Comparison of ENCODE assay signal across 20 cellular contexts in the genomic region with DNA sequence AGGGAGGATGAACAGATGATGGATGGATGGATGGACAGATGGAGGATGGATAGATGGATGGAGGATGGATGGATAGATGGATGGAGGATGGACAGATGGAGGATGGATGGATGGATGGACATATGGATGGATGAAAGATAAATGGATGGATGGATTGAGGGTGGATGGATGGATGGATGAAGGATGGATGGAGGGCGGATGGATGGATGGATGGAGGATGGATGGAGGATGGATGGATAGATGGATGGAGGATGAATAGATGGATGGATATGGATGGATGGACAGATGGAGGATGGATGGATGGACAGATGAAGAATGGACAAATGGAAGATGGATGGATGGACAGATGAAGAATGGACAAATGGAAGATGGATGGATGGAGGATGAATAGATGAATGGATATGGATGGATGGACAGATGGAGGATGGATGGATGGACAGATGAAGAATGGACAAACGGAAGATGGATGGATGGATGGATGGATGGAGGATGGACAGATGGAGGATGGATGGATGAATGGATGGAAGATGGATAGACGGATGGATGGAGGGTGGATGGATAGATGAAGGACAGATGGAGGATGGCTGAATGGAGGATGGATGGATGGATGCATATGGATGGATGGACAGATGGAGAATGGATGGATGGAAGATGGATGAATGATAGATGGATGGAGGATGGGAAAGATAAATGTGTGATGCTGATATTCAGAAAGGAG. TPM values are rescaled to one million over a fixed set of nuclear protein-coding genes. Genes with fewer than 3 reads are reported as not detected.
DNase-seq lines count a peak whose midpoint lies in the region; ATAC-seq, FAIRE-seq and TF ChIP-seq lines count a peak whose summit lies in the region.
"Had no signal": no experiment of that assay in that cellular context is flagged by ENCODE, and none has a peak within 500 bp of the region (broad histone marks: within the 10 kb centered on the region; RNA-seq: fewer than 3 reads in every experiment).

No MANE protein-coding gene starts in this region.

- H3K4me1 ChIP-seq in K562 (replicated peaks in 1 of 2; ENCODE audit: control insufficient read depth in 2 of 2, insufficient read depth in 2 of 2, low read length in 2 of 2) = peaks cover 0 to 5% of the 10 kb centered on the region in 2 experiments; a peak in 1 of 5 replicates
- H3K4me1 ChIP-seq in neuronal stem cell (ENCODE audit: control insufficient read depth in 2 of 2, insufficient read depth in 1 of 2, low read depth in 1 of 2, low read length in 2 of 2) = peaks cover 0 to 2% of the 10 kb centered on the region in 2 donors
- no peaks in the 10 kb centered on the region for H3K4me1 ChIP-seq in smooth muscle cell (ENCODE audit: low read depth)
- H3K4me1 ChIP-seq: HAP-1 had no signal

- intact Hi-C loops in K562 (cut with micrococcal nuclease) = no loop called here

- no peak for ATAC-seq in K562
- no peak for ATAC-seq in GM19328 (IDR thresholded peaks at IDR 0.05; ENCODE audit: unreplicated experiment)
- ATAC-seq: CD8-positive, alpha-beta T cell had no signal

- H3K18ac ChIP-seq in neuronal stem cell (ENCODE audit: low read length) = no peak overlapping the region

- no peak overlapping the region for H2BK15ac ChIP-seq in neuronal stem cell (ENCODE audit: low read length)

- H2BK120ac ChIP-seq in neuronal stem cell (ENCODE audit: low read depth, low read length) = no peak overlapping the region

- BruUV-seq in K562 (replicated peaks; lab: Mats Ljungman, UMichigan) = no TSS peak

- no peak for TF ChIP-seq CTCF in K562 (IDR thresholded peaks at IDR 0.05 in 2 of 3, conservative IDR thresholded peaks at IDR 0.05 in 1 of 3; ENCODE audit: insufficient read depth in 2 of 3, low read depth in 1 of 3, low read length in 3 of 3)
- no peak for TF ChIP-seq CTCF in smooth muscle cell (IDR thresholded peaks at IDR 0.05; ENCODE audit: borderline replicate concordance, insufficient read depth, poor library complexity, severe bottlenecking)

- no peak overlapping the region for H4K8ac ChIP-seq in neuronal stem cell (ENCODE audit: low read depth, low read length)

- H2BK5ac ChIP-seq in neuronal stem cell (ENCODE audit: low read length) = no peak overlapping the region

- H3K27me3 ChIP-seq in K562 (ENCODE audit: control insufficient read depth in 2 of 2, insufficient read depth in 2 of 2, low read length in 2 of 2) (peaks cover 5 to 24% of the 10 kb centered on the region in 2 experiments; a peak in 3 of 5 replicates), neuronal stem cell (ENCODE audit: control insufficient read depth in 3 of 3, insufficient read depth in 3 of 3, low read depth in 1 of 3, low read length in 3 of 3) (peaks cover 0 to 23% (median 13%) of the 10 kb centered on the region in 3 experiments), smooth muscle cell (ENCODE audit: low read depth) (no peaks in the 10 kb centered on the region)

- H3K9ac ChIP-seq in K562 (ENCODE audit: insufficient read depth in 1 of 2, low read depth in 2 of 2, low read length in 2 of 2) = no peak overlapping the region
- peak overlapping the region; percentile 55 for H3K9ac ChIP-seq in neuronal stem cell (ENCODE audit: low read depth, low read length, poor library complexity)
- H3K9ac ChIP-seq in smooth muscle cell (ENCODE audit: low read depth) = no peak overlapping the region
- H3K9ac ChIP-seq: BLaER1, KMS-11 had no signal

- TF ChIP-seq EP300 in K562 (IDR thresholded peaks at IDR 0.05; ENCODE audit: low read length) = no peak

- H2AFZ ChIP-seq in K562 (ENCODE audit: low read depth, low read length) = no peak overlapping the region
- no peak overlapping the region for H2AFZ ChIP-seq in neuronal stem cell (ENCODE audit: low read length)
- H2AFZ ChIP-seq in smooth muscle cell (ENCODE audit: low read depth) = no peak overlapping the region

- POLR2A ChIA-PET in K562 (lab: Yijun Ruan, JAX) = no interaction called here

- H4K20me1 ChIP-seq in K562 (replicated peaks; ENCODE audit: control insufficient read depth, insufficient read depth, low read length) (0 out of 2 replicates have a peak, but pooled peaks cover 4% of the 10 kb centered on the region), smooth muscle cell (ENCODE audit: low read depth) (peaks cover 30% of the 10 kb centered on the region)
- H4K20me1 ChIP-seq: BLaER1 had no signal

- peak; percentile 57 for FAIRE-seq in GM12891 (lab: Jason Lieb, UNC)
- peak; percentile 96 for FAIRE-seq in HTR-8/SVneo (lab: Jason Lieb, UNC)
- no peak for FAIRE-seq in K562 (lab: Jason Lieb, UNC)
- FAIRE-seq: A204.1 had no signal

- in situ Hi-C loops in K562 (cut with MboI) = no loop called here

- H3K9me3 ChIP-seq in K562 (replicated peaks; ENCODE audit: control insufficient read depth, insufficient read depth, low read depth, low read length) (peaks cover 8% of the 10 kb centered on the region), neuronal stem cell (replicated peaks in 1 of 2; ENCODE audit: control insufficient read depth in 2 of 2, insufficient read depth in 1 of 2, low read depth in 1 of 2, low read length in 2 of 2) (peaks cover 0 to 8% of the 10 kb centered on the region in 2 donors), smooth muscle cell (replicated peaks; ENCODE audit: low read depth) (no peaks in the 10 kb centered on the region)
- H3K9me3 ChIP-seq: HAP-1 had no signal

- H3K4me3 ChIP-seq in K562 = no peak overlapping the region
- H3K4me3 ChIP-seq in neuronal stem cell (ENCODE audit: low read length in 2 of 2) = no peak overlapping the region
- H3K4me3 ChIP-seq in smooth muscle cell = no peak overlapping the region
- H3K4me3 ChIP-seq: BLaER1, HAP-1 had no signal

- no peaks in the 10 kb centered on the region for H3K79me1 ChIP-seq in neuronal stem cell (ENCODE audit: low read depth, low read length)

- H3K23ac ChIP-seq in neuronal stem cell (ENCODE audit: low read depth, low read length, poor library complexity) = no peak overlapping the region

- no peak overlapping the region for H2BK12ac ChIP-seq in neuronal stem cell (ENCODE audit: low read length)

- CTCF ChIA-PET in K562 (lab: Yijun Ruan, JAX; ENCODE audit: low intra/inter-chr PET ratio) = interaction anchor here (1.6 kb wide), 1 partner anchor 90 kb away, joined by 10 read pairs; no protein-coding TSS in a partner anchor

- H3K4me2 ChIP-seq in K562 (ENCODE audit: insufficient read depth, low read length) (no peak overlapping the region), neuronal stem cell (ENCODE audit: insufficient read depth, low read length, poor library complexity, severe bottlenecking) (no peak overlapping the region), smooth muscle cell (no peak overlapping the region)
- H3K4me2 ChIP-seq: BLaER1, KMS-11 had no signal

- no peak for TF ChIP-seq RAD21 in K562 (CRISPR knock-in tag; conservative IDR thresholded peaks at IDR 0.05 in 1 of 2, IDR thresholded peaks at IDR 0.05 in 1 of 2)

- TF ChIP-seq POLR2A in GM12891 (IDR thresholded peaks at IDR 0.05; ENCODE audit: low read depth, low read length) = no peak
- TF ChIP-seq POLR2A in K562 (conservative IDR thresholded peaks at IDR 0.05) = no peak

- no peak overlapping the region for H2AK5ac ChIP-seq in neuronal stem cell (ENCODE audit: low read depth, low read length)

- no peak overlapping the region for H4K91ac ChIP-seq in neuronal stem cell (ENCODE audit: low read depth, low read length, poor library complexity)

- no peak for DNase-seq in GM12891 (ENCODE audit: insufficient read length, low spot score)
- no peak for DNase-seq in HTR-8/SVneo (ENCODE audit: insufficient read length, low spot score)
- no peak for DNase-seq in K562 (ENCODE audit: extremely low read depth in 1 of 4, low spot score in 3 of 4)
- no peak for DNase-seq in neuronal stem cell (ENCODE audit: low spot score)
- DNase-seq in NOMO-1 treated with dmso at 0.1 percent for 144 hours (lab: John Stamatoyannopoulos, UW; ENCODE audit: unreplicated experiment) = no peak
- no peak for DNase-seq in NCI-H1417 treated with DMSO at 0.1 percent for 48 hours (lab: John Stamatoyannopoulos, UW)
- DNase-seq in smooth muscle cell (lab: John Stamatoyannopoulos, UW; ENCODE audit: unreplicated experiment) = no peak
- DNase-seq: ACHN; Calu3; CD8-positive, alpha-beta T cell; DMS79 treated with DMSO at 0.1 percent for 48 hours; GF-D8 had no signal

- no peaks in the 10 kb centered on the region for H3K9me1 ChIP-seq in K562 (ENCODE audit: control insufficient read depth, insufficient read depth, low read length)

- H3K36me3 ChIP-seq in K562 (ENCODE audit: control insufficient read depth, insufficient read depth, low read length) (no peaks in the 10 kb centered on the region), neuronal stem cell (replicated peaks in 1 of 2; ENCODE audit: control insufficient read depth in 2 of 2, insufficient read depth in 2 of 2, low read length in 2 of 2) (peaks cover 0 to 3% of the 10 kb centered on the region in 2 donors), smooth muscle cell (ENCODE audit: low read depth) (no peaks in the 10 kb centered on the region)
- H3K36me3 ChIP-seq: BLaER1, HAP-1 had no signal

- no peak overlapping the region for H3K4ac ChIP-seq in neuronal stem cell (ENCODE audit: low read length)

- 0% methylated on average over 3 of the region's 3 CpGs for WGBS in K562 (ENCODE audit: insufficient coverage, low coverage, missing lambda C conversion rate)
- WGBS in neuronal stem cell (ENCODE audit: extremely low coverage in 2 of 2, insufficient read length in 2 of 2, insufficient replicate concordance in 1 of 2), 2 donors = 100% methylated on average over 1 to 2 of the region's 3 CpGs
- WGBS in smooth muscle cell (ENCODE audit: low lambda C conversion rate) = 89% methylated on average over 3 of the region's 3 CpGs

- H3K14ac ChIP-seq in neuronal stem cell (ENCODE audit: low read length) = no peak overlapping the region

- H3K27ac ChIP-seq in K562 (ENCODE audit: extremely low read depth, low read depth, low read length) (no peak overlapping the region), neuronal stem cell (replicated peaks; ENCODE audit: low read length) (no peak overlapping the region), smooth muscle cell (ENCODE audit: low read depth) (no peak overlapping the region)
- H3K27ac ChIP-seq: BLaER1, HL-60, KMS-11 had no signal

- H3F3A ChIP-seq in smooth muscle cell (ENCODE audit: low read depth) = peaks cover 4% of the 10 kb centered on the region

- H3K79me2 ChIP-seq in K562 (ENCODE audit: control insufficient read depth, insufficient read depth, low read length) (no peaks in the 10 kb centered on the region), smooth muscle cell (ENCODE audit: low read depth) (no peaks in the 10 kb centered on the region)

RNA-seq across cellular contexts. Expression of gene IFITM10, which starts 7.4 kb away (rescaled TPM):
- polyA plus RNA-seq in GM12891 (2012; ENCODE audit: low read depth, missing spikeins) = 0.18 TPM
- total RNA-seq in K562 (2011; cell fraction: chromatin; rRNA removed; ENCODE audit: low replicate concordance) = 0.21 and 0.23 TPM in 2 replicates
- total RNA-seq in K562 (2011; cell fraction: nucleolus; rRNA removed) = 0.26 and 0.33 TPM in 2 replicates
- 0.37 TPM in 1 of 2 replicates, not detected in the other for total RNA-seq in K562 (2011; cell fraction: nucleoplasm; rRNA removed)
- 0.09 TPM in 1 of 2 replicates, not detected in the other for total RNA-seq in K562 (2014; rRNA removed)
- not detected in 2 replicates for total RNA-seq in K562 (2014; rRNA removed; fragmentation: Illumina TruSeq; extraction: Trizol)
- not detected in 2 replicates for total RNA-seq in K562 (2015; rRNA removed; fragmentation: Illumina TruSeq; extraction: Trizol)
- 0.13 TPM in 1 of 2 replicates, not detected in the other for total RNA-seq in K562 (2021)
- polyA plus RNA-seq in K562 (2011; rRNA removed) = not detected in 2 replicates
- polyA plus RNA-seq in K562 (2011; cell fraction: cytosol; rRNA removed) = not detected in 2 replicates
- 0.16 TPM in 1 of 2 replicates, not detected in the other for polyA plus RNA-seq in K562 (2011; cell fraction: nucleus; rRNA removed)
- 0.09 and 0.15 TPM in 2 replicates for polyA plus RNA-seq in K562 (2012)
- not detected in 2 replicates for polyA plus RNA-seq in K562 (2014; fragmentation: Illumina TruSeq; extraction: Trizol)
- not detected for polyA plus RNA-seq in K562 (2014; fragmentation: Nextera tagmentation; extraction: Ambion mirVana)
- polyA plus RNA-seq in K562 (2014; rRNA removed) = 0.08 TPM in 1 of 2 replicates, not detected in the other
- not detected in 2 replicates for polyA minus RNA-seq in K562 (2011; rRNA and poly(A)+ RNA removed)
- not detected in 2 replicates for polyA minus RNA-seq in K562 (2011; cell fraction: cytosol; rRNA and poly(A)+ RNA removed)
- not detected in 2 replicates for polyA minus RNA-seq in K562 (2011; cell fraction: nucleus; rRNA and poly(A)+ RNA removed)
- polyA plus RNA-seq in neuronal stem cell (2013, experiment 1 of 2) = 0.40 TPM
- 0.39 TPM for polyA plus RNA-seq in neuronal stem cell (2013, experiment 2 of 2)
- 0.49 and 2.5 TPM in 2 replicates for total RNA-seq in smooth muscle cell
- 2.2 and 4.2 TPM in 2 replicates for polyA plus RNA-seq in smooth muscle cell

RNA-seq across cellular contexts. Expression of gene CTSD, which starts 20.7 kb away (rescaled TPM):
- 24.3 TPM for polyA plus RNA-seq in GM12891 (2012; ENCODE audit: low read depth, missing spikeins)
- 15.6 and 81.0 TPM in 2 replicates for total RNA-seq in K562 (2011; cell fraction: chromatin; rRNA removed; ENCODE audit: low replicate concordance)
- total RNA-seq in K562 (2011; cell fraction: nucleolus; rRNA removed) = 131 and 132 TPM in 2 replicates
- total RNA-seq in K562 (2011; cell fraction: nucleoplasm; rRNA removed) = 68.3 and 83.1 TPM in 2 replicates
- 72.3 and 87.0 TPM in 2 replicates for total RNA-seq in K562 (2014; rRNA removed)
- 10.9 and 12.3 TPM in 2 replicates for total RNA-seq in K562 (2014; rRNA removed; fragmentation: Illumina TruSeq; extraction: Trizol)
- 40.9 and 42.3 TPM in 2 replicates for total RNA-seq in K562 (2015; rRNA removed; fragmentation: Illumina TruSeq; extraction: Trizol)
- 112 and 116 TPM in 2 replicates for total RNA-seq in K562 (2021)
- 21.7 and 37.1 TPM in 2 replicates for polyA plus RNA-seq in K562 (2011; rRNA removed)
- 39.6 and 74.7 TPM in 2 replicates for polyA plus RNA-seq in K562 (2011; cell fraction: cytosol; rRNA removed)
- 22.7 and 35.2 TPM in 2 replicates for polyA plus RNA-seq in K562 (2011; cell fraction: nucleus; rRNA removed)
- 84.2 and 325 TPM in 2 replicates for polyA plus RNA-seq in K562 (2012)
- 66.8 and 111 TPM in 2 replicates for polyA plus RNA-seq in K562 (2014; fragmentation: Illumina TruSeq; extraction: Trizol)
- polyA plus RNA-seq in K562 (2014; fragmentation: Nextera tagmentation; extraction: Ambion mirVana) = 1 to 10 TPM; 1.0 to 3.7 TPM
- 40.5 and 46.8 TPM in 2 replicates for polyA plus RNA-seq in K562 (2014; rRNA removed)
- polyA minus RNA-seq in K562 (2011; rRNA and poly(A)+ RNA removed) = 12.8 and 17.9 TPM in 2 replicates
- 46.3 and 49.3 TPM in 2 replicates for polyA minus RNA-seq in K562 (2011; cell fraction: cytosol; rRNA and poly(A)+ RNA removed)
- 10.1 and 11.1 TPM in 2 replicates for polyA minus RNA-seq in K562 (2011; cell fraction: nucleus; rRNA and poly(A)+ RNA removed)
- polyA plus RNA-seq in neuronal stem cell (2013, experiment 1 of 2) = 48.8 TPM
- 46.1 TPM for polyA plus RNA-seq in neuronal stem cell (2013, experiment 2 of 2)
- total RNA-seq in smooth muscle cell = 101 and 123 TPM in 2 replicates
- polyA plus RNA-seq in smooth muscle cell = 301 and 310 TPM in 2 replicates

RNA-seq across cellular contexts. Expression of gene KRTAP5-6, which starts 46.0 kb away (rescaled TPM):
- not detected for polyA plus RNA-seq in GM12891 (2012; ENCODE audit: low read depth, missing spikeins)
- total RNA-seq in K562 (2011; cell fraction: chromatin; rRNA removed; ENCODE audit: low replicate concordance) = not detected in 2 replicates
- total RNA-seq in K562 (2011; cell fraction: nucleolus; rRNA removed) = not detected in 2 replicates
- not detected in 2 replicates for total RNA-seq in K562 (2011; cell fraction: nucleoplasm; rRNA removed)
- total RNA-seq in K562 (2014; rRNA removed) (not detected in 2 replicates), K562 (2014; rRNA removed; fragmentation: Illumina TruSeq; extraction: Trizol) (not detected in 2 replicates), K562 (2015; rRNA removed; fragmentation: Illumina TruSeq; extraction: Trizol) (not detected in 2 replicates), K562 (2021) (not detected in 2 replicates), smooth muscle cell (not detected in 2 replicates)
- polyA plus RNA-seq in K562 (2011; rRNA removed) (not detected in 2 replicates), K562 (2014; fragmentation: Illumina TruSeq; extraction: Trizol) (not detected in 2 replicates), K562 (2014; fragmentation: Nextera tagmentation; extraction: Ambion mirVana) (not detected), K562 (2014; rRNA removed) (not detected in 2 replicates), smooth muscle cell (not detected in 2 replicates)
- not detected in 2 replicates for polyA plus RNA-seq in K562 (2011; cell fraction: cytosol; rRNA removed)
- not detected in 2 replicates for polyA plus RNA-seq in K562 (2011; cell fraction: nucleus; rRNA removed)
- not detected in 2 replicates for polyA plus RNA-seq in K562 (2012)
- polyA minus RNA-seq in K562 (2011; rRNA and poly(A)+ RNA removed) = not detected in 2 replicates
- polyA minus RNA-seq in K562 (2011; cell fraction: cytosol; rRNA and poly(A)+ RNA removed) = not detected in 2 replicates
- polyA minus RNA-seq in K562 (2011; cell fraction: nucleus; rRNA and poly(A)+ RNA removed) = not detected in 2 replicates
- not detected for polyA plus RNA-seq in neuronal stem cell (2013, experiment 1 of 2)
- not detected for polyA plus RNA-seq in neuronal stem cell (2013, experiment 2 of 2)
- total RNA-seq: Calu3; CD8-positive, alpha-beta T cell; H4; HT1080 had no signal
